In the genomic region with DNA sequence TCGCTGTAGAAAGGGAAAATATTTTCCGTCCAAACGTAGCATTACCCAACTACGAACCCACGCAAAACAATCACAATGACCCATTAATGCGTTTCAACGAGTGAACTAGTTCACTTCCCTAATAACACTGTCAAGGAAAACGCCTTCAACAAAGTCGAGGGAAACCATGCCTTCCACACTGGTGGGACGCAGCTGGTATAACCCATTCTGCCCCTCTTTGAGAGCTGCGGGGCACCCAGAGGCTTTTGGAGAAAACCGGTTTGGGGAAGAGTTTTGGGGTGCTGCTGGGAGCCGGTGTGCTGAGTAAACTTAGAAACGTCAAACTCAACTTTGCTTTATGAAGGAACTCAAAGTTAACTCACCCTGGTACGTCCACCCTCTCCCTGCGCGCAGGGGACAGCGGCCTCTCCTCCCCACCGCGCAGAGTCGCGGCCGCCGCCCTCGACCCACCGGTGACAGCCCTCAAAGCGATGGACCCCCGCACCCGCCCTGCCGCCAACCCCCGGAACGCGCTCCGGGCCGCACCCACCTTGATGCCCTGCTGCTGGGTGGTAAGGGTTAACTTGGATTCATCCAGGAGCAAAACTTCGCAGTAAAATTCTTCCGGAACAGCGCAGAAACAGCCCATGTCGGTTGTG, we compare ENCODE assay signal across 8 cellular contexts. TPM values are rescaled to one million over a fixed set of nuclear protein-coding genes. Genes with fewer than 3 reads are reported as not detected.
A peak's percentile ranks its signal among the peaks of the same experiment; 100 is the strongest.
DNase-seq lines count a peak whose midpoint lies in the region; FAIRE-seq and TF ChIP-seq lines count a peak whose summit lies in the region.

No MANE protein-coding gene starts in this region.

- H3K4me1 ChIP-seq in fibroblast of lung (ENCODE audit: control insufficient read depth, extremely low read depth, insufficient read depth, low read length) = no peaks in the 10 kb centered on the region

- H3K4me2 ChIP-seq in fibroblast of lung (ENCODE audit: extremely low read depth, insufficient read depth, low read length) = peak overlapping the region; percentile 92

- H3K27me3 ChIP-seq in fibroblast of lung (ENCODE audit: control insufficient read depth, insufficient read depth, low read length) = peaks cover 5% of the 10 kb centered on the region

- FAIRE-seq in GM12891 (lab: Jason Lieb, UNC) = peak; percentile 78

- no peak overlapping the region for H3K27ac ChIP-seq in fibroblast of lung (ENCODE audit: insufficient read depth, low read length)

- H3K9ac ChIP-seq in fibroblast of lung (ENCODE audit: insufficient read depth, low read length) = no peak overlapping the region

- peaks cover 16% of the 10 kb centered on the region for H3K4me1 Mint-ChIP-seq in neural crest cell

- H3K36me3 Mint-ChIP-seq in neural crest cell (ENCODE audit: low read depth) = no peaks in the 10 kb centered on the region

- peak overlapping the region; percentile 43 to 50 (median 48) for H3K4me3 ChIP-seq in fibroblast of lung (replicated peaks in 1 of 4; ENCODE audit: control extremely low read depth in 1 of 4, insufficient read depth in 1 of 4, low read depth in 3 of 4, low read length in 4 of 4)

- no peaks in the 10 kb centered on the region for H4K20me1 ChIP-seq in fibroblast of lung (ENCODE audit: control insufficient read depth, extremely low read depth, insufficient read depth, low read length)

- no peaks in the 10 kb centered on the region for H3K36me3 ChIP-seq in fibroblast of lung (ENCODE audit: control insufficient read depth, insufficient read depth, low read length)

- peaks cover 72% of the 10 kb centered on the region for H3K27me3 Mint-ChIP-seq in neural crest cell (ENCODE audit: low read depth)

- H2AFZ ChIP-seq in fibroblast of lung (ENCODE audit: low read length) = peak overlapping the region; percentile 74

- TF ChIP-seq CTCF in fibroblast of lung (conservative IDR thresholded peaks at IDR 0.05 in 1 of 2, IDR thresholded peaks at IDR 0.05 in 1 of 2; ENCODE audit: low read depth in 1 of 2, low read length in 2 of 2) = no peak
- TF ChIP-seq CTCF in neural crest cell (conservative IDR thresholded peaks at IDR 0.05) = no peak

- peak overlapping the region; percentile 84 for H3K4me3 Mint-ChIP-seq in neural crest cell

- no peaks in the 10 kb centered on the region for H3K9me3 ChIP-seq in fibroblast of lung (ENCODE audit: control insufficient read depth, insufficient read depth, low read depth, low read length)

- no peaks in the 10 kb centered on the region for H3K79me2 ChIP-seq in fibroblast of lung (ENCODE audit: control insufficient read depth, insufficient read depth, low read length)

- H3K27ac Mint-ChIP-seq in neural crest cell (ENCODE audit: unreplicated experiment) = no peak overlapping the region

- TF ChIP-seq POLR2A in GM12891 (IDR thresholded peaks at IDR 0.05; ENCODE audit: low read depth, low read length) = no peak

- H3K9me3 Mint-ChIP-seq in neural crest cell = no peaks in the 10 kb centered on the region

- DNase-seq in GM12891 (ENCODE audit: insufficient read length, low spot score) (no peak), SW480 (ENCODE audit: low spot score) (peak; percentile 40), fibroblast of lung (ENCODE audit: low read depth in 2 of 2) (peak in 1 of 2 donors; percentile 7), neural crest cell (ENCODE audit: low read depth, low spot score) (peak; percentile 2), cerebellar nuclear complex (lab: John Stamatoyannopoulos, UW) (no peak), SKM-1 treated with dmso at 0.1 percent for 144 hours (lab: John Stamatoyannopoulos, UW; ENCODE audit: unreplicated experiment) (no peak), AG08395 (ENCODE audit: low spot score) (no peak)
- DNase-seq in stimulated activated CD4-positive, alpha-beta T cell treated with anti-CD3 and anti-CD28 coated beads, Interleukin-2, amount 100 ng/mL, for 48 hours = no peak

TF ChIP-seq in GM12891, 5 proteins besides CTCF, POLR2A, EP300 and RAD21:
- TF ChIP-seq POLR2AphosphoS5 (IDR thresholded peaks at IDR 0.05; ENCODE audit: low read depth, low read length) (no peak), SPI1 (IDR thresholded peaks at IDR 0.05; ENCODE audit: low read depth, low read length) (no peak), TAF1 (IDR thresholded peaks at IDR 0.05; ENCODE audit: low read depth, low read length) (no peak), POU2F2 (IDR thresholded peaks at IDR 0.05; ENCODE audit: low read depth, low read length) (no peak), PAX5 (IDR thresholded peaks at IDR 0.05; ENCODE audit: insufficient read depth, low read length, severe bottlenecking) (no peak)

RNA-seq across cellular contexts. Expression of gene EPB41L4A, which starts 0.5 kb away (rescaled TPM):
- 0.65 TPM for polyA plus RNA-seq in GM12891 (2012; ENCODE audit: low read depth, missing spikeins)
- total RNA-seq in fibroblast of lung (0.50 and 0.51 TPM in 2 replicates), neural crest cell (10.8 and 12.4 TPM in 2 replicates)
- 0.23 and 0.28 TPM in 2 replicates for polyA plus RNA-seq in fibroblast of lung
- polyA plus RNA-seq in fibroblast of lung (2012) = 0.03 and 0.76 TPM in 2 replicates
- not detected in 2 replicates for polyA minus RNA-seq in fibroblast of lung (ENCODE audit: low replicate concordance)

Comparison
In these comparisons a context has a peak if more than half of its experiments do, and no peak if none do; other contexts are left out.
1. DNase-seq: peak in SW480 (single experiment) and neural crest cell (single experiment); none in GM12891 (single experiment), cerebellar nuclear complex (0 of 2), SKM-1 treated with dmso at 0.1 percent for 144 hours (single experiment), stimulated activated CD4-positive, alpha-beta T cell treated with anti-CD3 and anti-CD28 coated beads, Interleukin-2, amount 100 ng/mL, for 48 hours (0 of 2) and AG08395 (single experiment).